Comparison of ENCODE assay signal across 10 cellular contexts in genomic region chr1:20030441-20031151, GRCh38. TPM values are rescaled to one million over a fixed set of nuclear protein-coding genes. Genes with fewer than 3 reads are reported as not detected.
"Had no signal": no experiment of that assay in that cellular context is flagged by ENCODE, and none has a peak within 500 bp of the region (broad histone marks: within the 10 kb centered on the region; RNA-seq: fewer than 3 reads in every experiment).

No MANE protein-coding gene starts in this region.

RNA-seq across cellular contexts. Expression of gene PLA2G5, which starts 39.4 kb away (rescaled TPM):
- total RNA-seq: chondrocyte; dermis blood vessel endothelial cell; endothelial cell of umbilical vein; epithelial cell of proximal tubule; mammary epithelial cell; naive thymus-derived CD4-positive, alpha-beta T cell; osteocyte had no signal
- polyA plus RNA-seq: naive thymus-derived CD4-positive, alpha-beta T cell had no signal

RNA-seq across cellular contexts. Expression of gene PLA2G2A, which starts 51.2 kb away (rescaled TPM):
- total RNA-seq: chondrocyte; dermis blood vessel endothelial cell; endothelial cell of umbilical vein; epithelial cell of proximal tubule; fibroblast of lung; mammary epithelial cell; naive thymus-derived CD4-positive, alpha-beta T cell; osteocyte; pulmonary artery endothelial cell; temporal lobe had no signal
- polyA plus RNA-seq: endothelial cell of umbilical vein; fibroblast of lung; naive thymus-derived CD4-positive, alpha-beta T cell had no signal
